In genomic region chr12:112308652-112309051, GRCh38 we compare ENCODE assay signal across 1 cellular context.
TF ChIP-seq lines count a peak whose summit lies in the region.

No MANE protein-coding gene starts in this region.

TF ChIP-seq in GM23338, 12 proteins besides CTCF, POLR2A, EP300 and RAD21 (continued from another document):
- TF ChIP-seq REST (IDR thresholded peaks at IDR 0.05; ENCODE audit: unreplicated experiment) (no peak), STAT1 (IDR thresholded peaks at IDR 0.05; ENCODE audit: unreplicated experiment) (no peak), EZH2phosphoT487 (IDR thresholded peaks at IDR 0.05; ENCODE audit: unreplicated experiment) (no peak), NANOG (IDR thresholded peaks at IDR 0.05; ENCODE audit: borderline replicate concordance) (no peak)
